17 cellular contexts compared by ENCODE assay signal in the genomic region with DNA sequence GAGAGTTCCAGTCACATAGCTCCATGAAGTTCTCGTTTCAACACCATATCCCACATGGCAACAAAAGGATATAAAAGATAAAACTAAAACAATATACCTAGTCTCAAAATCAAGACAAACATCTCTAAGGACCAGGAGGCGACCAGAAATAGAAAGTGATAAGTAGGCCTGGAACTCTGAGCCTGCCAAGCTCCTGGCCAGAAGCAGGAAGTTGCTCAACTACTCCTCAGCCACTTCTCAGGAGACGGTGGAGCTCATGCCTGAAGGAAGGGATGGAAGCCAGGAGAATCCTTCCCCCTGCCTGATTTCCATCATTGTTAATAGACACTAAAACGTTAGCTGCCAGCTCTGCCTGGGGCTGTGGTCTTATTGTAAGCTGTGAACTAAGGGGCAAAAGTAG.
DNase-seq lines count a peak whose midpoint lies in the region; ATAC-seq, FAIRE-seq and TF ChIP-seq lines count a peak whose summit lies in the region.
"Had no signal": no experiment of that assay in that cellular context is flagged by ENCODE, and none has a peak within 500 bp of the region (broad histone marks: within the 10 kb centered on the region; RNA-seq: fewer than 3 reads in every experiment).

No MANE protein-coding gene starts in this region.

- intact Hi-C loops in heart left ventricle (cut with DNase I) (no loop called here), psoas muscle (cut with DNase I) (no loop called here)

- H3K36me3 ChIP-seq in heart left ventricle (no peaks in the 10 kb centered on the region), psoas muscle (ENCODE audit: insufficient read depth in 1 of 2, low read depth in 1 of 2) (no peaks in the 10 kb centered on the region)
- H3K36me3 ChIP-seq: pancreas, vagina had no signal

- no peaks in the 10 kb centered on the region for H3K27me3 ChIP-seq in heart left ventricle
- no peaks in the 10 kb centered on the region for H3K27me3 ChIP-seq in psoas muscle (ENCODE audit: insufficient read depth in 3 of 3, low read length in 2 of 3)
- H3K27me3 ChIP-seq: pancreas, vagina had no signal

- no peaks in the 10 kb centered on the region for H3K9me3 ChIP-seq in heart left ventricle
- no peaks in the 10 kb centered on the region for H3K9me3 ChIP-seq in psoas muscle
- H3K9me3 ChIP-seq: pancreas, vagina had no signal

- DNase-seq in Daoy (ENCODE audit: low read depth) (peak; percentile 35), heart left ventricle (peak in 4 of 5 donors; percentile 22 to 44 (median 35)), psoas muscle (peak; percentile 22 to 65), GF-D8 (lab: John Stamatoyannopoulos, UW) (no peak), GM19239 (ENCODE audit: insufficient read length, low spot score) (no peak)
- DNase-seq: activated CD4-positive, alpha-beta memory T cell treated with anti-CD3 and anti-CD28 coated beads for 36 hours; activated gamma-delta T cell treated with Interleukin-2 at 50 U/mL for 16 hours; endodermal cell; NCI-H1694; NCI-H526 treated with DMSO at 0.1 percent for 48 hours; pancreas had no signal

- ATAC-seq in SK-N-SH treated with all-trans-retinoic acid at 6 μM for 48 hours, result no peak
- peak in 3 of 4 donors; percentile 65 to 80 (median 74) for ATAC-seq in heart left ventricle
- ATAC-seq in psoas muscle, result peak; percentile 92 to 99 (median 96)
- no peak for ATAC-seq in GM21515 (IDR thresholded peaks at IDR 0.05; ENCODE audit: unreplicated experiment)
- ATAC-seq in HG02588 (IDR thresholded peaks at IDR 0.05; ENCODE audit: unreplicated experiment), result no peak
- ATAC-seq: GM12878 had no signal

- H3K4me1 ChIP-seq in heart left ventricle, result peaks cover 0 to 12% (median 7%) of the 10 kb centered on the region in 12 donors
- peaks cover 25% of the 10 kb centered on the region for H3K4me1 ChIP-seq in psoas muscle
- H3K4me1 ChIP-seq: pancreas, vagina had no signal

- FAIRE-seq in GM19239 (lab: Jason Lieb, UNC), result no peak
- FAIRE-seq: bronchial epithelial cell, GM12878 had no signal

- WGBS in heart left ventricle, 4 donors, result 28 to 41% (median 31%) methylated on average over 4 of the region's 4 CpGs
- 18 to 39% (median 18%) methylated on average over 4 of the region's 4 CpGs for WGBS in psoas muscle, 3 donors

- TF ChIP-seq CTCF in heart left ventricle (IDR thresholded peaks at IDR 0.05), result no peak
- TF ChIP-seq CTCF in psoas muscle (IDR thresholded peaks at IDR 0.05), result no peak

- H3K27ac ChIP-seq in heart left ventricle (peak overlapping the region in 7 of 12 donors; percentile 1 to 31 (median 13)), psoas muscle (peak overlapping the region; percentile 82)
- H3K27ac ChIP-seq: pancreas, vagina had no signal

- TF ChIP-seq POLR2A in heart left ventricle (IDR thresholded peaks at IDR 0.05), result no peak

- H3K4me3 ChIP-seq in heart left ventricle, result no peak overlapping the region
- H3K4me3 ChIP-seq in psoas muscle, result peak overlapping the region; percentile 33
- H3K4me3 ChIP-seq: GM12878, pancreas, vagina had no signal

TF ChIP-seq in SK-N-SH treated with all-trans-retinoic acid at 6 μM for 48 hours, 23 proteins besides CTCF, POLR2A, EP300 and RAD21:
- TF ChIP-seq ESRRG (CRISPR knock-in tag; IDR thresholded peaks at IDR 0.05), result no peak
- peak; percentile 7; the same call in 1 of the 2 replicates for TF ChIP-seq TOX (CRISPR knock-in tag; IDR thresholded peaks at IDR 0.05; ENCODE audit: borderline replicate concordance)
- TF ChIP-seq CSDC2 (CRISPR knock-in tag; IDR thresholded peaks at IDR 0.05), result peak; percentile 72; the same call in 1 of the 2 replicates

Comparison
In these comparisons a context has a peak if more than half of its experiments do, and no peak if none do; other contexts are left out.
1. DNase-seq: peak in Daoy (single experiment), heart left ventricle (4 of 5) and psoas muscle (2 of 2); none in GF-D8 (single experiment) and GM19239 (single experiment).
2. ATAC-seq: peak in heart left ventricle (3 of 4) and psoas muscle (4 of 4); none in SK-N-SH treated with all-trans-retinoic acid at 6 μM for 48 hours (single experiment), GM21515 (single experiment) and HG02588 (single experiment).